ENCODE assay signal across 10 cellular contexts in genomic region chr10:78255796-78256638, GRCh38.
A peak's percentile ranks its signal among the peaks of the same experiment; 100 is the strongest.
DNase-seq lines count a peak whose midpoint lies in the region; ATAC-seq and TF ChIP-seq lines count a peak whose summit lies in the region.
"Had no signal": no experiment of that assay in that cellular context is flagged by ENCODE, and none has a peak within 500 bp of the region (broad histone marks: within the 10 kb centered on the region; RNA-seq: fewer than 3 reads in every experiment).

No MANE protein-coding gene starts in this region.

- H3K36me3 ChIP-seq in BLaER1: no peaks in the 10 kb centered on the region

- H3K4me2 ChIP-seq in BLaER1: peak overlapping the region; percentile 48

- H3K9me3 Mint-ChIP-seq in neural crest cell: peaks cover 2% of the 10 kb centered on the region
- H3K9me3 Mint-ChIP-seq: T-cell had no signal

- peak overlapping the region; percentile 27; the same call in 1 of the 2 replicates for H3K27ac ChIP-seq in BLaER1

- DNase-seq in NOMO-1 (lab: John Stamatoyannopoulos, UW; ENCODE audit: unreplicated experiment in 2 of 2) (peak; percentile 61 to 84), epithelial cell of proximal tubule (ENCODE audit: low read depth) (peak; percentile 95), neural crest cell (ENCODE audit: low read depth, low spot score) (no peak)
- DNase-seq in activated effector memory CD4-positive, alpha-beta T cell treated with Interleukin-2 at 50 U/mL for 16 hours: no peak
- no peak for DNase-seq in activated CD4-positive, CD25-positive, alpha-beta regulatory T cell treated with anti-CD3 and anti-CD28 coated beads, Interleukin-2, amount 50 U/mL, for 72 hours

- H3K4me1 Mint-ChIP-seq in neural crest cell: peaks cover 20% of the 10 kb centered on the region
- H3K4me1 Mint-ChIP-seq: T-cell had no signal

- peaks cover 29% of the 10 kb centered on the region for H3K4me1 ChIP-seq in BLaER1

- no peaks in the 10 kb centered on the region for H3K36me3 Mint-ChIP-seq in neural crest cell (ENCODE audit: low read depth)
- H3K36me3 Mint-ChIP-seq: T-cell had no signal

- no peak overlapping the region for H3K4me3 ChIP-seq in BLaER1
- H3K4me3 ChIP-seq in epithelial cell of proximal tubule (ENCODE audit: low read depth, low read length): no peak overlapping the region
- H3K4me3 ChIP-seq: GM12878 had no signal

- TF ChIP-seq CTCF in epithelial cell of proximal tubule (conservative IDR thresholded peaks at IDR 0.05; ENCODE audit: low read depth, low read length) (no peak), neural crest cell (conservative IDR thresholded peaks at IDR 0.05) (no peak)

- no peak overlapping the region for H3K9ac ChIP-seq in BLaER1

- H3K27ac Mint-ChIP-seq in neural crest cell (ENCODE audit: unreplicated experiment): peak overlapping the region; percentile 16
- H3K27ac Mint-ChIP-seq: T-cell had no signal

- H3K9me3 ChIP-seq in BLaER1: no peaks in the 10 kb centered on the region

- no peaks in the 10 kb centered on the region for H3K27me3 Mint-ChIP-seq in neural crest cell (ENCODE audit: low read depth)

- H3K4me3 Mint-ChIP-seq in neural crest cell: no peak overlapping the region
- H3K4me3 Mint-ChIP-seq: T-cell had no signal

- ATAC-seq in HG03159 (IDR thresholded peaks at IDR 0.05; ENCODE audit: unreplicated experiment): no peak
- ATAC-seq in HG02852 (IDR thresholded peaks at IDR 0.05; ENCODE audit: unreplicated experiment): no peak
- ATAC-seq: GM12878, T-cell had no signal

- no peaks in the 10 kb centered on the region for H4K20me1 ChIP-seq in BLaER1

- no peaks in the 10 kb centered on the region for H3K27me3 ChIP-seq in BLaER1

Comparison
In these comparisons a context has a peak if more than half of its experiments do, and no peak if none do; other contexts are left out.
1. DNase-seq: peak in NOMO-1 (2 of 2) and epithelial cell of proximal tubule (single experiment); none in neural crest cell (single experiment), activated effector memory CD4-positive, alpha-beta T cell treated with Interleukin-2 at 50 U/mL for 16 hours (single experiment) and activated CD4-positive, CD25-positive, alpha-beta regulatory T cell treated with anti-CD3 and anti-CD28 coated beads, Interleukin-2, amount 50 U/mL, for 72 hours (single experiment).